29 cellular contexts compared by ENCODE assay signal in the genomic region with DNA sequence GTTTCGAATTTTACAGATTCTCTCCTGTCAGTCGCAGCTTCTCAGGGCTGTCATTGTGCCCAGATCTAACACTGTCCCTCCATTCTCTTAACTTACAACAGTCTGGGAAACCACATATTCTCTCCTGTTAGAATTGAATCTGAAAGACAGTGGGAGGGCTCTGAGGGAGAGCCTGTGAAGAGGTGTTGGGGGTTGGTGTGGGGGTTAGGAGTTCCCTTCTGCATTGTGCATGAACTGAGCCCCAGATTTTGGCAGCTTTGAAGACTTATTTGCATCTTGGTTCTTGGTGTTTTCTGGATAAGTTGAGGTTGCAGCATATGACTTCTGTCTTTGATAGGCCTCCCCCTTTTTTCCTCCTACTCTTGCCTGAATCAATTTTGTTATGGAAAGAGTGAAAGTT.
DNase-seq lines count a peak whose midpoint lies in the region; ATAC-seq and TF ChIP-seq lines count a peak whose summit lies in the region.
"Had no signal": no experiment of that assay in that cellular context is flagged by ENCODE, and none has a peak within 500 bp of the region (broad histone marks: within the 10 kb centered on the region; RNA-seq: fewer than 3 reads in every experiment).

No MANE protein-coding gene starts in this region.

- peaks cover 0 to 4% (median 0%) of the 10 kb centered on the region in 9 donors for H3K36me3 ChIP-seq in heart right ventricle
- no peaks in the 10 kb centered on the region for H3K36me3 ChIP-seq in lung (ENCODE audit: control insufficient read depth in 2 of 2, insufficient read depth in 2 of 2, low read length in 2 of 2)
- H3K36me3 ChIP-seq in MG63 = no peaks in the 10 kb centered on the region
- H3K36me3 ChIP-seq: lower lobe of right lung, ovary had no signal

- WGBS in heart right ventricle, 2 donors = 28 to 48% methylated on average over 2 of the region's 2 CpGs
- WGBS in lung, 2 donors = 76 to 92% methylated on average over 2 of the region's 2 CpGs

- H3K4me1 ChIP-seq in heart right ventricle (peaks cover 22 to 77% (median 58%) of the 10 kb centered on the region in 9 donors), lung (ENCODE audit: control insufficient read depth in 2 of 2, insufficient read depth in 2 of 2, low read length in 2 of 2) (peaks cover 18 to 40% of the 10 kb centered on the region in 2 donors)

- TF ChIP-seq CTCF in heart right ventricle (IDR thresholded peaks at IDR 0.05) = no peak
- no peak for TF ChIP-seq CTCF in lung (IDR thresholded peaks at IDR 0.05; ENCODE audit: control extremely low read depth, extremely low read depth)
- no peak for TF ChIP-seq CTCF in omental fat pad (IDR thresholded peaks at IDR 0.05)

- no peaks in the 10 kb centered on the region for H3K27me3 ChIP-seq in heart right ventricle
- no peaks in the 10 kb centered on the region for H3K27me3 ChIP-seq in lung (ENCODE audit: control insufficient read depth, insufficient read depth)
- no peaks in the 10 kb centered on the region for H3K27me3 ChIP-seq in MG63
- H3K27me3 ChIP-seq: body of pancreas, dorsolateral prefrontal cortex, ovary had no signal

- DNase-seq in heart right ventricle = no peak
- DNase-seq in cardiac septum (ENCODE audit: low spot score) = no peak
- DNase-seq in lung (ENCODE audit: low spot score) = no peak
- DNase-seq in substantia nigra (lab: John Stamatoyannopoulos, UW) = no peak
- no peak for DNase-seq in MG63
- no peak for DNase-seq in omental fat pad (ENCODE audit: low spot score)
- DNase-seq in GM19240 (ENCODE audit: insufficient read length, low spot score) = no peak
- DNase-seq: activated CD4-positive, alpha-beta T cell treated with anti-CD3 and anti-CD28 coated beads, Interleukin-2, amount 50 U/mL, for 4 hours; activated CD8-positive, alpha-beta memory T cell treated with anti-CD3 and anti-CD28 coated beads, Interleukin-2, amount 10 ng/mL, durations not matched to agents 7 days and 5 days; activated gamma-delta T cell treated with Interleukin-2 at 50 U/mL for 16 hours; activated T-cell treated with anti-CD3 and anti-CD28 coated beads, Interleukin-2, amount 50 U/mL, for 48 hours; body of pancreas; DND-41; dorsolateral prefrontal cortex; foreskin melanocyte; GF-D8; IMR-90; kidney glomerular epithelial cell; lower lobe of right lung; NCI-H1092 treated with DMSO at 0.1 percent for 48 hours; NCI-H187; NCI-H2171 treated with DMSO at 0.1 percent for 48 hours; NK-92 treated with Interleukin-12 subunit alpha and Interleukin-12 subunit beta, amount 100 ng/mL, for 24 hours; ovary; PC-3; small intestine; stimulated activated naive CD8-positive, alpha-beta T cell treated with anti-CD3 and anti-CD28 coated beads, Interleukin-15, Interleukin-2, amounts not matched to agents 100 U/mL and 50 U/mL, for 24 hours; T-helper 17 cell had no signal

- H3K9me3 ChIP-seq in heart right ventricle (peaks cover 0 to 8% (median 0%) of the 10 kb centered on the region in 11 donors), lung (ENCODE audit: control insufficient read depth in 2 of 2, insufficient read depth in 1 of 2, low read length in 1 of 2) (no peaks in the 10 kb centered on the region), MG63 (peaks cover 4% of the 10 kb centered on the region; the same call in 1 of the 2 replicates)
- H3K9me3 ChIP-seq: body of pancreas, lower lobe of right lung, ovary had no signal

- intact Hi-C loops in heart right ventricle (cut with DNase I) (loop anchor here in 6 of 10 donors (5.0 to 10.0 kb wide), 4 partner anchors 58 to 85 kb away; a partner anchor contains a TSS), cardiac septum (cut with DNase I) (loop anchor here (2.0 to 5.0 kb wide), 3 partner anchors 64 to 130 kb away; a partner anchor contains a TSS)

- H3K27ac ChIP-seq in heart right ventricle = peak overlapping the region in 9 of 10 donors; percentile 13 to 89 (median 82)
- peak overlapping the region; percentile 24 to 75 for H3K27ac ChIP-seq in lung (ENCODE audit: low read depth in 1 of 2, low read length in 1 of 2)
- peak overlapping the region; percentile 33 for H3K27ac ChIP-seq in substantia nigra (ENCODE audit: low read depth, low read length, poor library complexity, severe bottlenecking)
- H3K27ac ChIP-seq: body of pancreas, lower lobe of right lung, ovary had no signal

- ATAC-seq in heart right ventricle = no peak
- no peak for ATAC-seq in lung (ENCODE audit: insufficient read depth, low FRiP score)
- ATAC-seq in omental fat pad (ENCODE audit: low FRiP score) = no peak
- ATAC-seq in GM19035 (IDR thresholded peaks at IDR 0.05; ENCODE audit: unreplicated experiment) = no peak
- ATAC-seq: activated CD8-positive, alpha-beta memory T cell treated with anti-CD3 and anti-CD28 coated beads, Interleukin-2, amount 10 ng/mL, durations not matched to agents 7 days and 5 days; body of pancreas; lower lobe of right lung; PC-3; stimulated activated naive CD8-positive, alpha-beta T cell treated with anti-CD3 and anti-CD28 coated beads, Interleukin-15, Interleukin-2, amounts not matched to agents 100 U/mL and 50 U/mL, for 24 hours; T-helper 17 cell had no signal

- no peak overlapping the region for H3K4me3 ChIP-seq in heart right ventricle
- no peak overlapping the region for H3K4me3 ChIP-seq in lung
- no peak overlapping the region for H3K4me3 ChIP-seq in MG63
- H3K4me3 ChIP-seq: body of pancreas, dorsolateral prefrontal cortex, lower lobe of right lung, ovary had no signal
